In genomic region chr3:156787926-156788663, GRCh38 we compare ENCODE assay signal across 11 cellular contexts. TPM values are rescaled to one million over a fixed set of nuclear protein-coding genes. Genes with fewer than 3 reads are reported as not detected.
DNase-seq lines count a peak whose midpoint lies in the region; ATAC-seq and TF ChIP-seq lines count a peak whose summit lies in the region.
"Had no signal": no experiment of that assay in that cellular context is flagged by ENCODE, and none has a peak within 500 bp of the region (broad histone marks: within the 10 kb centered on the region; RNA-seq: fewer than 3 reads in every experiment).

No MANE protein-coding gene starts in this region.

- no peaks in the 10 kb centered on the region for H3K27me3 Mint-ChIP-seq in endodermal cell (ENCODE audit: insufficient read depth)
- H3K27me3 Mint-ChIP-seq: natural killer cell treated with Interleukin-12 subunit alpha and Interleukin-12 subunit beta and Interleukin-15 and Interleukin-18, amount 100 ng/mL, for 72 hours had no signal

- ATAC-seq in HG02763 (IDR thresholded peaks at IDR 0.05; ENCODE audit: unreplicated experiment), result peak; percentile 73

- peak; percentile 54 for DNase-seq in activated CD4-positive, alpha-beta T cell treated with anti-CD3 and anti-CD28 coated beads for 48 hours
- no peak for DNase-seq in activated CD4-positive, alpha-beta T cell treated with anti-CD3 and anti-CD28 coated beads for 4 hours
- peak; percentile 17 for DNase-seq in SK-N-SH
- DNase-seq in kidney epithelial cell (ENCODE audit: low read depth), result peak; percentile 85
- no peak for DNase-seq in GM19240 (ENCODE audit: insufficient read length, low spot score)
- no peak for DNase-seq in GM20000 (ENCODE audit: low spot score)
- DNase-seq in endodermal cell, result no peak

- peak overlapping the region; percentile 27; the same call in 1 of the 2 replicates for H2AFZ ChIP-seq in SK-N-SH (ENCODE audit: low read depth)

- TF ChIP-seq RAD21 in SK-N-SH (IDR thresholded peaks at IDR 0.05; ENCODE audit: low read length), result peak; percentile 8; the same call in 1 of the 2 replicates

- H3K9ac ChIP-seq in SK-N-SH (peak overlapping the region; percentile 23; the same call in 1 of the 2 replicates), endodermal cell (ENCODE audit: extremely low read depth, low read length, poor library complexity, severe bottlenecking) (no peak overlapping the region)

- H3K9me3 Mint-ChIP-seq in endodermal cell, result no peaks in the 10 kb centered on the region

- H3K4me1 ChIP-seq in SK-N-SH (ENCODE audit: control insufficient read depth in 1 of 2, insufficient read depth in 2 of 2, low read depth in 1 of 2, low read length in 1 of 2) (peaks cover 3 to 38% of the 10 kb centered on the region in 2 experiments), endodermal cell (ENCODE audit: control insufficient read depth, insufficient read depth, low read length) (peaks cover 10% of the 10 kb centered on the region)

- TF ChIP-seq CTCF in SK-N-SH (IDR thresholded peaks at IDR 0.05), result peak; percentile 23
- TF ChIP-seq CTCF in kidney epithelial cell (IDR thresholded peaks at IDR 0.05; ENCODE audit: insufficient read depth, low read length, poor library complexity, severe bottlenecking), result no peak
- no peak for TF ChIP-seq CTCF in GM20000 (IDR thresholded peaks at IDR 0.05; ENCODE audit: extremely low read depth, missing control alignments)
- no peak for TF ChIP-seq CTCF in endodermal cell (conservative IDR thresholded peaks at IDR 0.05)

- H3K27ac ChIP-seq in SK-N-SH (ENCODE audit: low read depth in 2 of 2, low read length in 1 of 2) (peak overlapping the region; percentile 78 to 82), endodermal cell (ENCODE audit: low read depth, low read length) (no peak overlapping the region)
- H3K27ac ChIP-seq: C4-2B, VCaP had no signal

- POLR2A ChIA-PET in SK-N-SH (lab: Yijun Ruan, JAX), result no interaction called here

- no peaks in the 10 kb centered on the region for H3K9me3 ChIP-seq in SK-N-SH
- H3K9me3 ChIP-seq in endodermal cell (ENCODE audit: control insufficient read depth, low read length), result no peaks in the 10 kb centered on the region

- CTCF ChIA-PET in SK-N-SH (lab: Yijun Ruan, JAX), result interaction anchor here (1.1 kb wide), 1 partner anchor 21 kb away, joined by 3 read pairs; no protein-coding TSS in a partner anchor

- H3F3A ChIP-seq in SK-N-SH (replicated peaks; ENCODE audit: insufficient read depth), result peaks cover 25% of the 10 kb centered on the region

- no peaks in the 10 kb centered on the region for H3K9me2 ChIP-seq in SK-N-SH

- no peak overlapping the region for H3K4me3 ChIP-seq in SK-N-SH (ENCODE audit: low read depth in 2 of 2, low read length in 1 of 2)
- H3K4me3 ChIP-seq in kidney epithelial cell (ENCODE audit: low read depth, low read length), result no peak overlapping the region
- H3K4me3 ChIP-seq in endodermal cell (ENCODE audit: low read length), result no peak overlapping the region

- H3K27me3 ChIP-seq in SK-N-SH (ENCODE audit: insufficient read depth), result no peaks in the 10 kb centered on the region
- H3K27me3 ChIP-seq in kidney epithelial cell (ENCODE audit: control insufficient read depth, insufficient read depth, low read length), result no peaks in the 10 kb centered on the region
- H3K27me3 ChIP-seq in endodermal cell (ENCODE audit: control insufficient read depth, insufficient read depth, low read length, poor library complexity, severe bottlenecking), result no peaks in the 10 kb centered on the region

- no peaks in the 10 kb centered on the region for H3K79me2 ChIP-seq in SK-N-SH (ENCODE audit: insufficient read depth)

- H3K4me3 Mint-ChIP-seq in endodermal cell, result no peak overlapping the region
- H3K4me3 Mint-ChIP-seq: natural killer cell treated with Interleukin-12 subunit alpha and Interleukin-12 subunit beta and Interleukin-15 and Interleukin-18, amount 100 ng/mL, for 72 hours had no signal

- H3K27ac Mint-ChIP-seq in endodermal cell, result no peak overlapping the region
- H3K27ac Mint-ChIP-seq: natural killer cell treated with Interleukin-12 subunit alpha and Interleukin-12 subunit beta and Interleukin-15 and Interleukin-18, amount 100 ng/mL, for 72 hours had no signal

- peak in 1 of 2 experiments; percentile 86; a peak in 2 of 4 replicates for TF ChIP-seq EP300 in SK-N-SH (IDR thresholded peaks at IDR 0.05; ENCODE audit: borderline replicate concordance in 1 of 2, low read depth in 1 of 2, low read length in 1 of 2)

- H3K36me3 Mint-ChIP-seq in endodermal cell (ENCODE audit: low read depth), result no peaks in the 10 kb centered on the region

- peak overlapping the region; percentile 57 for H3K4me2 ChIP-seq in SK-N-SH

- no peaks in the 10 kb centered on the region for H3K36me3 ChIP-seq in SK-N-SH (replicated peaks in 1 of 2; ENCODE audit: control insufficient read depth in 1 of 2, insufficient read depth in 2 of 2, low read length in 1 of 2)
- no peaks in the 10 kb centered on the region for H3K36me3 ChIP-seq in kidney epithelial cell (ENCODE audit: control insufficient read depth, insufficient read depth, low read length)
- no peaks in the 10 kb centered on the region for H3K36me3 ChIP-seq in endodermal cell (ENCODE audit: control insufficient read depth, insufficient read depth, low read length)

- WGBS in SK-N-SH (ENCODE audit: low lambda C conversion rate), result 0% methylated on average over 1 of the region's 1 CpG
- 86 to 96% methylated on average over 1 of the region's 1 CpG for WGBS in endodermal cell (ENCODE audit: insufficient coverage in 1 of 2, insufficient read length in 1 of 2), 2 experiments

- no peaks in the 10 kb centered on the region for H4K20me1 ChIP-seq in SK-N-SH (ENCODE audit: insufficient read depth)

- peaks cover 20% of the 10 kb centered on the region for H3K4me1 Mint-ChIP-seq in endodermal cell

TF ChIP-seq in SK-N-SH, 30 proteins besides CTCF, POLR2A, EP300 and RAD21:
- TF ChIP-seq SIN3A (IDR thresholded peaks at IDR 0.05; ENCODE audit: borderline replicate concordance, low read depth, low read length) (no peak), POLR2AphosphoS5 (IDR thresholded peaks at IDR 0.05; ENCODE audit: low read depth, low read length) (peak; percentile 70; the same call in 1 of the 2 replicates), USF2 (IDR thresholded peaks at IDR 0.05; ENCODE audit: borderline replicate concordance, low read depth, low read length) (no peak), ZBTB33 (IDR thresholded peaks at IDR 0.05; ENCODE audit: borderline replicate concordance, low read depth) (no peak), PBX3 (IDR thresholded peaks at IDR 0.05) (peak; percentile 59), RXRA (IDR thresholded peaks at IDR 0.05; ENCODE audit: borderline replicate concordance, low read depth) (peak; percentile 60; the same call in 1 of the 2 replicates), JUND (IDR thresholded peaks at IDR 0.05) (peak; percentile 89), FOSL2 (IDR thresholded peaks at IDR 0.05; ENCODE audit: borderline replicate concordance, low read depth) (peak; percentile 94), TEAD4 (IDR thresholded peaks at IDR 0.05; ENCODE audit: borderline replicate concordance, insufficient read depth) (peak; percentile 62), MAX (IDR thresholded peaks at IDR 0.05; ENCODE audit: low read depth) (0 out of 2 replicates have a peak, but pooled peaks have one; percentile 35), GATA2 (CRISPR knock-in tag; IDR thresholded peaks at IDR 0.05) (no peak), TCF12 (IDR thresholded peaks at IDR 0.05) (peak; percentile 93)
TF ChIP-seq in SK-N-SH: peak in this region for 8.

RNA-seq across cellular contexts. Expression of gene LEKR1, which starts 38.1 kb away (rescaled TPM):
- polyA plus RNA-seq in SK-N-SH (2012; rRNA removed), result 0.30 and 0.55 TPM in 2 replicates
- polyA plus RNA-seq in SK-N-SH (2012; cell fraction: cytosol; rRNA removed), result 0.36 and 0.43 TPM in 2 replicates
- polyA plus RNA-seq in SK-N-SH (2012; cell fraction: nucleus; rRNA removed), result 0.60 and 0.92 TPM in 2 replicates
- total RNA-seq in kidney epithelial cell (1.0 and 2.3 TPM in 2 replicates), endodermal cell (1 to 10 TPM; 1.0 to 1.2 TPM)
- polyA plus RNA-seq in endodermal cell (2013, experiment 1 of 2), result 0.46 TPM
- 0.37 TPM for polyA plus RNA-seq in endodermal cell (2013, experiment 2 of 2)

Comparison
In these comparisons a context has a peak if more than half of its experiments do, and no peak if none do; other contexts are left out.
1. DNase-seq: peak in activated CD4-positive, alpha-beta T cell treated with anti-CD3 and anti-CD28 coated beads for 48 hours (single experiment), SK-N-SH (single experiment) and kidney epithelial cell (single experiment); none in activated CD4-positive, alpha-beta T cell treated with anti-CD3 and anti-CD28 coated beads for 4 hours (0 of 2), GM19240 (single experiment), GM20000 (single experiment) and endodermal cell (single experiment).